ENCODE assay signal across 21 cellular contexts in the genomic region with DNA sequence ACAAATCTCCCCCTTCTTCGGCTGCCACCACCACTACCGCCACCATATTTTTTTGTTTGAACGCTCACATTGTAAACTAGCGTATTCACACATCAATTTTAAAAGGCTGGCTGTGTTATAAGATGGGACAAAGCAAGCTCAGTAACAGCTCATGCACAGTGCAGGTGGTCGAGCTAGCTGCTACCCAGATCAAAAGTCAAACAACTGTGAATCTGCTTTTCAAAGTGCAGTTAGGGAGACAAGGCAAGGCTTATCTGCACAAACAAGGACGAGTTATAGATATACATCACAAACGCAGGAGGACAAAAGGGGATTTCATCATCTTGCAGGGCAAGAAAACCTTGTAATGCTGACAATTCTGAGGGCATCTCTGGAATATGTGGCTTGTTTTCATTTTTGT.
DNase-seq lines count a peak whose midpoint lies in the region; ATAC-seq, FAIRE-seq and TF ChIP-seq lines count a peak whose summit lies in the region.
"Had no signal": no experiment of that assay in that cellular context is flagged by ENCODE, and none has a peak within 500 bp of the region (broad histone marks: within the 10 kb centered on the region; RNA-seq: fewer than 3 reads in every experiment).

No MANE protein-coding gene starts in this region.

- intact Hi-C loops in HepG2 (cut with micrococcal nuclease; ENCODE audit: unreplicated experiment) (no loop called here), right lobe of liver (cut with DNase I) (no loop called here), testis (cut with DNase I; ENCODE audit: low total_unique reads) (no loop called here)

- H3K23ac ChIP-seq in mesendoderm (ENCODE audit: low read length): no peak overlapping the region

- CTCF ChIA-PET in HepG2 (lab: Yijun Ruan, JAX; ENCODE audit: low intra/inter-chr PET ratio, low total read pairs): no interaction called here

- no peaks in the 10 kb centered on the region for H4K20me1 ChIP-seq in HepG2 (ENCODE audit: insufficient read depth, low read length)

- no peak overlapping the region for H2AFZ ChIP-seq in HepG2 (ENCODE audit: low read length)

- H3K4ac ChIP-seq in mesendoderm (ENCODE audit: low read depth, low read length): no peak overlapping the region

- no peak overlapping the region for H2AK5ac ChIP-seq in mesendoderm (ENCODE audit: low read length)

- H3K9ac ChIP-seq in HepG2 (ENCODE audit: insufficient read depth, low read depth, low read length) (peak overlapping the region; percentile 42), mesendoderm (ENCODE audit: low read length) (no peak overlapping the region)

- H3K27ac ChIP-seq in HepG2 (ENCODE audit: extremely low read length, insufficient read depth, low read length): peak overlapping the region; percentile 74
- H3K27ac ChIP-seq in right lobe of liver: no peak overlapping the region
- H3K27ac ChIP-seq in mesendoderm (ENCODE audit: low read depth, low read length): no peak overlapping the region
- H3K27ac ChIP-seq in testis: no peak overlapping the region
- H3K27ac ChIP-seq: A549, esophagus squamous epithelium, psoas muscle had no signal

- no peak for TF ChIP-seq CTCF in HepG2 (CRISPR knock-in tag; IDR thresholded peaks at IDR 0.05)
- no peak for TF ChIP-seq CTCF in right lobe of liver (IDR thresholded peaks at IDR 0.05)
- TF ChIP-seq CTCF in testis (IDR thresholded peaks at IDR 0.05): no peak

- H2BK120ac ChIP-seq in mesendoderm (ENCODE audit: low read depth, low read length): no peak overlapping the region

- H2BK5ac ChIP-seq in mesendoderm (ENCODE audit: low read length): no peak overlapping the region

- H3K9me3 ChIP-seq in HepG2 (ENCODE audit: low read length): no peaks in the 10 kb centered on the region
- no peaks in the 10 kb centered on the region for H3K9me3 ChIP-seq in right lobe of liver
- H3K9me3 ChIP-seq in testis: no peaks in the 10 kb centered on the region
- H3K9me3 ChIP-seq: A549, esophagus squamous epithelium, psoas muscle had no signal

- H3K36me3 Mint-ChIP-seq in immature natural killer cell: peaks cover 0 to 7% (median 0%) of the 10 kb centered on the region in 3 donors

- TF ChIP-seq EP300 in HepG2 (IDR thresholded peaks at IDR 0.05; ENCODE audit: low read depth in 2 of 2, low read length in 2 of 2) (peak in 1 of 2 experiments; percentile 93; a peak in 2 of 4 replicates), HepG2 (CRISPR knock-in tag; IDR thresholded peaks at IDR 0.05; ENCODE audit: borderline replicate concordance) (peak; percentile 86; the same call in 1 of the 2 replicates)

- no peak overlapping the region for H3K4me3 Mint-ChIP-seq in immature natural killer cell
- H3K4me3 Mint-ChIP-seq: activated CD4-positive, alpha-beta T cell treated with anti-CD3 and anti-CD28 coated beads, Interleukin-2, amount 10 ng/mL, durations not matched to agents 7 days and 5 days; nephron progenitor cell had no signal

- POLR2A ChIA-PET in HepG2 (lab: Yijun Ruan, JAX): interaction anchor here (0.5 to 0.8 kb wide), 2 partner anchors 17 to 272 kb away, joined by 3 to 4 read pairs; a partner anchor contains a TSS

- BruUV-seq in HepG2 (replicated peaks; lab: Mats Ljungman, UMichigan): no TSS peak

- DNase-seq in HepG2 (ENCODE audit: low spot score): peak; percentile 94
- DNase-seq in right lobe of liver: no peak
- peak; percentile 29 for DNase-seq in SK-N-DZ (ENCODE audit: low spot score)
- peak; percentile 16 for DNase-seq in mesendoderm
- no peak for DNase-seq in testis
- no peak for DNase-seq in OCI-M2 (lab: John Stamatoyannopoulos, UW; ENCODE audit: unreplicated experiment)
- DNase-seq in immature natural killer cell: no peak
- DNase-seq: activated CD4-positive, alpha-beta T cell treated with anti-CD3 and anti-CD28 coated beads, Interleukin-2, amount 10 ng/mL, durations not matched to agents 7 days and 5 days; effector memory CD4-positive, alpha-beta T cell; esophagus squamous epithelium; GDM1; NCI-H1048; NCI-H524 treated with DMSO at 0.1 percent for 48 hours; nephron progenitor cell; psoas muscle; small intestine; stimulated activated CD4-positive, alpha-beta T cell treated with anti-CD3 and anti-CD28 coated beads, Interleukin-2, amount 100 ng/mL, for 48 hours; stimulated activated naive CD8-positive, alpha-beta T cell treated with anti-CD3 and anti-CD28 coated beads, Interleukin-15, Interleukin-2, amounts not matched to agents 100 U/mL and 50 U/mL, for 24 hours had no signal

- peak overlapping the region; percentile 36 for H3K56ac ChIP-seq in mesendoderm (ENCODE audit: low read length)

- no peaks in the 10 kb centered on the region for H3K27me3 Mint-ChIP-seq in immature natural killer cell (ENCODE audit: low read depth in 3 of 3)
- H3K27me3 Mint-ChIP-seq: activated CD4-positive, alpha-beta T cell treated with anti-CD3 and anti-CD28 coated beads, Interleukin-2, amount 10 ng/mL, durations not matched to agents 7 days and 5 days had no signal

- no peak overlapping the region for H4K8ac ChIP-seq in mesendoderm (ENCODE audit: low read depth, low read length)

- H3K9me3 Mint-ChIP-seq in immature natural killer cell: no peaks in the 10 kb centered on the region
- H3K9me3 Mint-ChIP-seq: activated CD4-positive, alpha-beta T cell treated with anti-CD3 and anti-CD28 coated beads, Interleukin-2, amount 10 ng/mL, durations not matched to agents 7 days and 5 days; nephron progenitor cell had no signal

- H3K27me3 ChIP-seq in HepG2 (ENCODE audit: control insufficient read depth in 1 of 2, insufficient read depth in 2 of 2, low read length in 2 of 2) (no peaks in the 10 kb centered on the region), right lobe of liver (no peaks in the 10 kb centered on the region), mesendoderm (ENCODE audit: insufficient read depth, low read length, poor library complexity) (no peaks in the 10 kb centered on the region), testis (no peaks in the 10 kb centered on the region)
- H3K27me3 ChIP-seq: esophagus squamous epithelium had no signal

- H3K4me3 ChIP-seq in HepG2 (replicated peaks in 1 of 3; ENCODE audit: insufficient read depth in 1 of 3, low read depth in 2 of 3, low read length in 3 of 3) (no peak overlapping the region), right lobe of liver (no peak overlapping the region), mesendoderm (ENCODE audit: low read length) (no peak overlapping the region), testis (no peak overlapping the region)
- H3K4me3 ChIP-seq: A549, esophagus squamous epithelium, psoas muscle had no signal

- no peak overlapping the region for H4K5ac ChIP-seq in mesendoderm (ENCODE audit: low read length)

- in situ Hi-C loops in HepG2 (cut with HindIII; ENCODE audit: extremely low pct_ligation_motif_present, low pct_unique_long_range_greater_than_20kb): no loop called here

- no peaks in the 10 kb centered on the region for H3K79me1 ChIP-seq in mesendoderm (ENCODE audit: low read length)

- H3K79me2 ChIP-seq in HepG2 (ENCODE audit: insufficient read depth, low read length) (no peaks in the 10 kb centered on the region), mesendoderm (ENCODE audit: control insufficient read depth, insufficient read depth, low read length) (no peaks in the 10 kb centered on the region)

- TF ChIP-seq RAD21 in HepG2 (CRISPR knock-in tag; IDR thresholded peaks at IDR 0.05): no peak

- H2BK15ac ChIP-seq in mesendoderm (replicated peaks; ENCODE audit: low read depth): no peak overlapping the region

- H3K4me1 Mint-ChIP-seq in immature natural killer cell: no peaks in the 10 kb centered on the region
- H3K4me1 Mint-ChIP-seq: activated CD4-positive, alpha-beta T cell treated with anti-CD3 and anti-CD28 coated beads, Interleukin-2, amount 10 ng/mL, durations not matched to agents 7 days and 5 days; nephron progenitor cell had no signal

- TF ChIP-seq POLR2A in HepG2 (IDR thresholded peaks at IDR 0.05; ENCODE audit: insufficient read depth in 1 of 2, low read depth in 2 of 2, low read length in 2 of 2) (no peak), right lobe of liver (IDR thresholded peaks at IDR 0.05) (no peak), testis (IDR thresholded peaks at IDR 0.05) (no peak)

- H3K36me3 ChIP-seq in HepG2 (replicated peaks in 1 of 2; ENCODE audit: control insufficient read depth in 1 of 2, insufficient read depth in 2 of 2, low read length in 2 of 2): 0 out of 5 replicates have a peak, but pooled peaks cover 0 to 4% of the 10 kb centered on the region in 2 experiments
- H3K36me3 ChIP-seq in right lobe of liver: no peaks in the 10 kb centered on the region
- H3K36me3 ChIP-seq in mesendoderm (ENCODE audit: control insufficient read depth, insufficient read depth, low read length): no peaks in the 10 kb centered on the region
- no peaks in the 10 kb centered on the region for H3K36me3 ChIP-seq in testis (ENCODE audit: low read depth, missing control alignments)

- peak overlapping the region; percentile 84 for H3K18ac ChIP-seq in mesendoderm (ENCODE audit: low read length)

- peak; percentile 88 for FAIRE-seq in HepG2 (lab: Jason Lieb, UNC)
- FAIRE-seq: A549, small intestine had no signal

- peak; percentile 99 for ATAC-seq in HepG2
- no peak for ATAC-seq in right lobe of liver
- no peak for ATAC-seq in HG03108 (IDR thresholded peaks at IDR 0.05; ENCODE audit: unreplicated experiment)
- ATAC-seq: A549; left lobe of liver; psoas muscle; stimulated activated naive CD8-positive, alpha-beta T cell treated with anti-CD3 and anti-CD28 coated beads, Interleukin-15, Interleukin-2, amounts not matched to agents 100 U/mL and 50 U/mL, for 24 hours had no signal

- H3K4me2 ChIP-seq in HepG2 (ENCODE audit: low read depth, low read length) (peak overlapping the region; percentile 38), mesendoderm (ENCODE audit: low read length) (no peak overlapping the region)
- H3K4me2 ChIP-seq: A549 had no signal

- WGBS in HepG2 (ENCODE audit: low lambda C conversion rate): 5% methylated on average over 7 of the region's 7 CpGs
- WGBS in right lobe of liver (ENCODE audit: insufficient coverage, low coverage, low lambda C conversion rate, missing lambda C conversion rate): 81% methylated on average over 7 of the region's 7 CpGs
- no CpG with 5 or more reads among the region's 7 CpGs for WGBS in mesendoderm (ENCODE audit: extremely low coverage, insufficient coverage, low lambda C conversion rate)
- 69 to 77% methylated on average over 7 of the region's 7 CpGs for WGBS in testis, 2 donors

- H3K4me1 ChIP-seq in HepG2 (ENCODE audit: insufficient read depth, low read length) (peaks cover 50% of the 10 kb centered on the region), right lobe of liver (no peaks in the 10 kb centered on the region), mesendoderm (ENCODE audit: control insufficient read depth, low read depth, low read length) (peaks cover 5% of the 10 kb centered on the region), testis (no peaks in the 10 kb centered on the region)
- H3K4me1 ChIP-seq: esophagus squamous epithelium, psoas muscle had no signal

- H3K27ac Mint-ChIP-seq in immature natural killer cell: no peak overlapping the region
- H3K27ac Mint-ChIP-seq: activated CD4-positive, alpha-beta T cell treated with anti-CD3 and anti-CD28 coated beads, Interleukin-2, amount 10 ng/mL, durations not matched to agents 7 days and 5 days; nephron progenitor cell had no signal

Comparison
In these comparisons a context has a peak if more than half of its experiments do, and no peak if none do; other contexts are left out.
1. DNase-seq: peak in HepG2 (single experiment), SK-N-DZ (single experiment) and mesendoderm (single experiment); none in right lobe of liver (0 of 3), testis (single experiment), OCI-M2 (single experiment) and immature natural killer cell (0 of 3).